In the genomic region with DNA sequence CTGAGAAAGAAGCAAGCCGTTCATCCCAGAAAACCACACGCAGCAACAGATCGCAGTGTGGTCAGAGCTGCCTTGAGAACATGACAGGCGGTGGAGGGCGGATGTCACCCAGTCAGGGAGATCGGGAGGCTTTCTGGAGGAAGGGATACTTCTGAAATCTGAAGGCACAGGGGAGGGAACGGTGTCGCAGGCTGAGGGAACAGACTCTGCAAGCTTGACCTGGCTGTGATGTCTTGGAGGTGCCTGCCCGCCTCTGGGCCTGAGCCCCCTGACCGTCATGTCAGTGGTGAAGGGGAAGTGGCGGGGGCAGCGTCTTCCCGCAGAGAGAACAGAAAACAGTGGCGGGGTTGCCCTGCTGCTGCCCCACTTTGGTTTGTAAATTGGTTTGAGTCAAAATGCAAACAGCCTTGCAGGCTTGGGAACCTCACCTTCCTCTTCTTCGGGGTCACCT, we compare ENCODE assay signal across 15 cellular contexts. TPM values are rescaled to one million over a fixed set of nuclear protein-coding genes. Genes with fewer than 3 reads are reported as not detected.
DNase-seq lines count a peak whose midpoint lies in the region; ATAC-seq and TF ChIP-seq lines count a peak whose summit lies in the region.
"Had no signal": no experiment of that assay in that cellular context is flagged by ENCODE, and none has a peak within 500 bp of the region (broad histone marks: within the 10 kb centered on the region; RNA-seq: fewer than 3 reads in every experiment).

No MANE protein-coding gene starts in this region.

- H3K27me3 Mint-ChIP-seq in endodermal cell (ENCODE audit: insufficient read depth): no peaks in the 10 kb centered on the region

- H3K27ac Mint-ChIP-seq in endodermal cell: no peak overlapping the region

- H3K4me1 Mint-ChIP-seq in endodermal cell: peaks cover 2% of the 10 kb centered on the region

- H3K36me3 Mint-ChIP-seq in endodermal cell (ENCODE audit: low read depth): peaks cover 2% of the 10 kb centered on the region

- peaks cover 5% of the 10 kb centered on the region for H3K4me1 ChIP-seq in right cardiac atrium (ENCODE audit: control insufficient read depth, insufficient read depth, low read length)
- peaks cover 5 to 26% (median 16%) of the 10 kb centered on the region in 9 donors for H3K4me1 ChIP-seq in heart right ventricle
- H3K4me1 ChIP-seq in Peyer's patch: peaks cover 0 to 18% (median 7%) of the 10 kb centered on the region in 4 donors
- H3K4me1 ChIP-seq in endodermal cell (ENCODE audit: control insufficient read depth, insufficient read depth, low read length): no peaks in the 10 kb centered on the region
- H3K4me1 ChIP-seq in ascending aorta: peaks cover 5 to 12% of the 10 kb centered on the region in 2 donors

- H3K9ac ChIP-seq in endodermal cell (ENCODE audit: extremely low read depth, low read length, poor library complexity, severe bottlenecking): no peak overlapping the region

- ATAC-seq in right cardiac atrium (no peak), heart right ventricle (no peak), GM19455 (IDR thresholded peaks at IDR 0.05; ENCODE audit: unreplicated experiment) (no peak)

- intact Hi-C loops in right cardiac atrium (cut with DNase I): no loop called here
- intact Hi-C loops in heart right ventricle (cut with DNase I): no loop called here
- intact Hi-C loops in ascending aorta (cut with DNase I): no loop called here

- H3K4me3 ChIP-seq in right cardiac atrium (ENCODE audit: low read length) (no peak overlapping the region), heart right ventricle (no peak overlapping the region), Peyer's patch (peak overlapping the region in 1 of 4 donors; percentile 23), endodermal cell (ENCODE audit: low read length) (no peak overlapping the region), ascending aorta (no peak overlapping the region)
- H3K4me3 ChIP-seq: hepatocyte, prostate gland had no signal

- H3K27me3 ChIP-seq in right cardiac atrium (ENCODE audit: control insufficient read depth, insufficient read depth) (no peaks in the 10 kb centered on the region), heart right ventricle (peaks cover 0 to 4% (median 0%) of the 10 kb centered on the region in 7 donors), Peyer's patch (no peaks in the 10 kb centered on the region), endodermal cell (ENCODE audit: control insufficient read depth, insufficient read depth, low read length, poor library complexity, severe bottlenecking) (no peaks in the 10 kb centered on the region), ascending aorta (no peaks in the 10 kb centered on the region)
- H3K27me3 ChIP-seq: hepatocyte had no signal

- no peak for TF ChIP-seq POLR2A in Peyer's patch (IDR thresholded peaks at IDR 0.05)

- 68% methylated on average over 15 of the region's 15 CpGs for WGBS in right cardiac atrium
- 68 to 80% methylated on average over 15 of the region's 15 CpGs for WGBS in heart right ventricle, 2 donors
- WGBS in endodermal cell (ENCODE audit: insufficient coverage in 1 of 2, insufficient read length in 1 of 2), 2 experiments: 79% methylated on average over 12 to 14 of the region's 15 CpGs

- H3K27ac ChIP-seq in right cardiac atrium (ENCODE audit: low read length) (no peak overlapping the region), heart right ventricle (no peak overlapping the region), Peyer's patch (peak overlapping the region in 1 of 4 donors; percentile 62), endodermal cell (ENCODE audit: low read depth, low read length) (no peak overlapping the region), ascending aorta (no peak overlapping the region)
- H3K27ac ChIP-seq: C4-2B, hepatocyte, prostate gland had no signal

- H3K9me3 Mint-ChIP-seq in endodermal cell: peaks cover 12% of the 10 kb centered on the region

- H3K9me3 ChIP-seq in right cardiac atrium (ENCODE audit: control insufficient read depth, low read length): peaks cover 2% of the 10 kb centered on the region
- peaks cover 0 to 18% (median 7%) of the 10 kb centered on the region in 11 donors for H3K9me3 ChIP-seq in heart right ventricle
- H3K9me3 ChIP-seq in Peyer's patch: no peaks in the 10 kb centered on the region
- H3K9me3 ChIP-seq in endodermal cell (ENCODE audit: control insufficient read depth, low read length): no peaks in the 10 kb centered on the region
- peaks cover 0 to 8% of the 10 kb centered on the region in 2 donors for H3K9me3 ChIP-seq in ascending aorta
- H3K9me3 ChIP-seq: prostate gland had no signal

- TF ChIP-seq CTCF in heart right ventricle (IDR thresholded peaks at IDR 0.05) (no peak), Peyer's patch (IDR thresholded peaks at IDR 0.05) (no peak), endodermal cell (conservative IDR thresholded peaks at IDR 0.05) (no peak), ascending aorta (IDR thresholded peaks at IDR 0.05) (no peak), GM13976 (IDR thresholded peaks at IDR 0.05; ENCODE audit: borderline replicate concordance, control extremely low read depth, extremely low read depth, insufficient read depth, missing control alignments) (no peak)

- DNase-seq in right cardiac atrium (peak in 2 of 3 donors; percentile 7 to 33), heart right ventricle (no peak), Peyer's patch (peak; percentile 47 to 71 (median 69)), endodermal cell (peak; percentile 50), SHP77 (lab: John Stamatoyannopoulos, UW) (no peak), ascending aorta (ENCODE audit: low spot score in 2 of 2) (no peak), GM13976 (ENCODE audit: low spot score) (no peak)
- DNase-seq: GF-D8; OCI-M1; stimulated activated CD4-positive, alpha-beta T cell treated with anti-CD3 and anti-CD28 coated beads, Interleukin-2, amount 100 ng/mL, for 24 hours had no signal

- H3K4me3 Mint-ChIP-seq in endodermal cell: no peak overlapping the region

- no peaks in the 10 kb centered on the region for H3K36me3 ChIP-seq in heart right ventricle
- H3K36me3 ChIP-seq in Peyer's patch: no peaks in the 10 kb centered on the region
- H3K36me3 ChIP-seq in endodermal cell (ENCODE audit: control insufficient read depth, insufficient read depth, low read length): no peaks in the 10 kb centered on the region
- no peaks in the 10 kb centered on the region for H3K36me3 ChIP-seq in ascending aorta
- H3K36me3 ChIP-seq: prostate gland had no signal

- in situ Hi-C loops in GM13976 (cut with MboI; ENCODE audit: low sequenced_read_pairs, unreplicated experiment): no loop called here

RNA-seq across cellular contexts. Expression of a gene that starts 8.1 kb away (rescaled TPM):
- total RNA-seq in right cardiac atrium (10 to 100 TPM; 10.5 to 16.6 (median 15.5) TPM), heart right ventricle (10 to 100 TPM in 1 of 10 donors, 1 to 10 TPM in 9; 4.3 to 10.2 (median 5.7) TPM), Peyer's patch (100 to 1,000 TPM in 2 of 4 donors, 10 to 100 TPM in 2; 78.6 to 231 (median 112) TPM), endodermal cell (1 to 10 TPM; 1.4 to 3.7 TPM), ascending aorta (27.2 TPM)
- polyA plus RNA-seq in right cardiac atrium (7.9 TPM), heart right ventricle (10 to 100 TPM; 10.2 to 11.0 TPM)
- 4.4 TPM for polyA plus RNA-seq in endodermal cell (2013, experiment 1 of 2)
- polyA plus RNA-seq in endodermal cell (2013, experiment 2 of 2): 2.5 TPM

RNA-seq across cellular contexts. Expression of a gene that starts 56.0 kb away (rescaled TPM):
- 1 to 10 TPM in 3 of 4 donors, under 1 TPM in 1; 0.74 to 3.8 (median 1.4) TPM for total RNA-seq in right cardiac atrium
- 1.1 TPM for polyA plus RNA-seq in right cardiac atrium
- total RNA-seq in heart right ventricle: 1 to 10 TPM in 4 of 10 donors, under 1 TPM in 6; 0.27 to 2.6 (median 0.49) TPM
- polyA plus RNA-seq in heart right ventricle: under 1 TPM; 0.37 to 0.99 TPM
- total RNA-seq in Peyer's patch: 10 to 100 TPM in 1 of 4 donors, 1 to 10 TPM in 2, under 1 TPM in 1; 0.88 to 27.2 (median 4.3) TPM
- total RNA-seq in endodermal cell: not detected
- polyA plus RNA-seq in endodermal cell (2013, experiment 1 of 2): not detected
- not detected for polyA plus RNA-seq in endodermal cell (2013, experiment 2 of 2)
- total RNA-seq in ascending aorta: not detected
- total RNA-seq: epithelial cell of proximal tubule had no signal

Comparison
In these comparisons a context has a peak if more than half of its experiments do, and no peak if none do; other contexts are left out.
1. DNase-seq: peak in right cardiac atrium (2 of 3), Peyer's patch (3 of 3) and endodermal cell (single experiment); none in heart right ventricle (0 of 2), SHP77 (0 of 2), ascending aorta (0 of 2) and GM13976 (single experiment).